In genomic region chr5:36250427-36250826, GRCh38 we compare ENCODE assay signal across 28 cellular contexts. TPM values are rescaled to one million over a fixed set of nuclear protein-coding genes. Genes with fewer than 3 reads are reported as not detected.
DNase-seq lines count a peak whose midpoint lies in the region; ATAC-seq, FAIRE-seq and TF ChIP-seq lines count a peak whose summit lies in the region.
"Had no signal": no experiment of that assay in that cellular context is flagged by ENCODE, and none has a peak within 500 bp of the region (broad histone marks: within the 10 kb centered on the region; RNA-seq: fewer than 3 reads in every experiment).

No MANE protein-coding gene starts in this region.

- H4K91ac ChIP-seq in mesenchymal stem cell (ENCODE audit: low read length), result no peak overlapping the region

- no peaks in the 10 kb centered on the region for H4K20me1 ChIP-seq in PC-3 (ENCODE audit: low read length)
- H4K20me1 ChIP-seq: BLaER1 treated with 17β-estradiol and CSF1 and Interleukin-3, amounts not matched to agents 10 nM and 100 nM had no signal

- H2AFZ ChIP-seq in PC-3 (ENCODE audit: low read length) (no peak overlapping the region), mesenchymal stem cell (ENCODE audit: low read depth, low read length) (no peak overlapping the region)
- H2AFZ ChIP-seq: GM23248 had no signal

- no peak overlapping the region for H3K4me2 ChIP-seq in PC-3 (ENCODE audit: low read length)
- no peak overlapping the region for H3K4me2 ChIP-seq in mesenchymal stem cell (ENCODE audit: low read length, poor library complexity, severe bottlenecking)
- H3K4me2 ChIP-seq: A549; BLaER1 treated with 17β-estradiol and CSF1 and Interleukin-3, amounts not matched to agents 10 nM and 100 nM had no signal

- H3K36me3 ChIP-seq in PC-3 (ENCODE audit: low read depth, low read length) (no peaks in the 10 kb centered on the region), esophagus muscularis mucosa (no peaks in the 10 kb centered on the region), pancreas (no peaks in the 10 kb centered on the region), mesenchymal stem cell (ENCODE audit: control insufficient read depth in 1 of 2, insufficient read depth in 2 of 2, low read depth in 1 of 2, low read length in 2 of 2) (no peaks in the 10 kb centered on the region)
- H3K36me3 ChIP-seq: BE2C; BLaER1 treated with 17β-estradiol and CSF1 and Interleukin-3, amounts not matched to agents 10 nM and 100 nM had no signal

- peak; percentile 42; the same call in 1 of the 2 replicates for ATAC-seq in PC-3
- no peak for ATAC-seq in pancreas
- ATAC-seq in left ventricle myocardium superior, result no peak
- no peak for ATAC-seq in GM21717 (IDR thresholded peaks at IDR 0.05; ENCODE audit: unreplicated experiment)
- ATAC-seq: A549, GM12878, HCT116 had no signal

- no peak overlapping the region for H2BK120ac ChIP-seq in mesenchymal stem cell (ENCODE audit: low read depth, low read length)

- no peak overlapping the region for H3K9ac ChIP-seq in PC-3 (ENCODE audit: low read length)
- H3K9ac ChIP-seq in mesenchymal stem cell (ENCODE audit: low read length), result no peak overlapping the region
- H3K9ac ChIP-seq: BLaER1 treated with 17β-estradiol and CSF1 and Interleukin-3, amounts not matched to agents 10 nM and 100 nM; GM23248 had no signal

- no peak for TF ChIP-seq EP300 in esophagus muscularis mucosa (IDR thresholded peaks at IDR 0.05)

- no peaks in the 10 kb centered on the region for H3F3A ChIP-seq in PC-3 (ENCODE audit: low read length, unreplicated experiment)

- H3K9me2 ChIP-seq in PC-3 (replicated peaks; ENCODE audit: low read length), result no peaks in the 10 kb centered on the region

- no peak overlapping the region for H3K4me3 ChIP-seq in PC-3 (ENCODE audit: low read length)
- H3K4me3 ChIP-seq in esophagus muscularis mucosa, result no peak overlapping the region
- H3K4me3 ChIP-seq in pancreas, result no peak overlapping the region
- H3K4me3 ChIP-seq in mesenchymal stem cell (ENCODE audit: insufficient read depth in 1 of 2, low read depth in 1 of 2, low read length in 2 of 2), result no peak overlapping the region
- H3K4me3 ChIP-seq: A549; BLaER1 treated with 17β-estradiol and CSF1 and Interleukin-3, amounts not matched to agents 10 nM and 100 nM; GM12878; GM23248 had no signal

- no peak overlapping the region for H3K14ac ChIP-seq in mesenchymal stem cell (ENCODE audit: low read length in 2 of 2)

- TF ChIP-seq POLR2A in H54 (IDR thresholded peaks at IDR 0.05; ENCODE audit: low read depth, low read length), result no peak
- TF ChIP-seq POLR2A in esophagus muscularis mucosa (IDR thresholded peaks at IDR 0.05; ENCODE audit: low read depth), result no peak

- no TSS peak for BruUV-seq in PC-3 (replicated peaks; lab: Mats Ljungman, UMichigan)

- DNase-seq in H54 (ENCODE audit: insufficient read length, low spot score), result no peak
- no peak for DNase-seq in PC-3
- no peak for DNase-seq in esophagus muscularis mucosa (ENCODE audit: extremely low spot score)
- DNase-seq in pancreas, result no peak
- DNase-seq in left ventricle myocardium superior, result no peak
- DNase-seq in RCC 7860 (ENCODE audit: low spot score), result no peak
- DNase-seq in mesenchymal stem cell, result no peak
- DNase-seq: 8988T; ACHN; AML-193; BE2C; CD4-positive, alpha-beta T cell; CD8-positive, alpha-beta memory T cell; DMS 273 treated with DMSO at 0.1 percent for 48 hours; DMS79; EL; GDM1; GM23248; H9; HFFc6 had no signal

- no peak overlapping the region for H2AK5ac ChIP-seq in mesenchymal stem cell (ENCODE audit: low read length, severe bottlenecking)

- H3K4me1 ChIP-seq in PC-3 (ENCODE audit: insufficient read depth, low read length), result no peaks in the 10 kb centered on the region
- peaks cover 3 to 47% (median 38%) of the 10 kb centered on the region in 4 donors for H3K4me1 ChIP-seq in esophagus muscularis mucosa
- H3K4me1 ChIP-seq in pancreas, result no peaks in the 10 kb centered on the region
- no peaks in the 10 kb centered on the region for H3K4me1 ChIP-seq in mesenchymal stem cell (ENCODE audit: control insufficient read depth, insufficient read depth, low read depth, low read length)
- H3K4me1 ChIP-seq: A549, BE2C had no signal

- H3K27ac ChIP-seq in PC-3 (ENCODE audit: low read length) (no peak overlapping the region), esophagus muscularis mucosa (replicated peaks in 1 of 4) (peak overlapping the region in 3 of 4 donors; percentile 35 to 72 (median 71)), pancreas (no peak overlapping the region), mesenchymal stem cell (ENCODE audit: low read length, poor library complexity, severe bottlenecking) (no peak overlapping the region)
- H3K27ac ChIP-seq: A549; BLaER1 treated with 17β-estradiol and CSF1 and Interleukin-3, amounts not matched to agents 10 nM and 100 nM; GM23248 had no signal

- FAIRE-seq in H54 (lab: Jason Lieb, UNC), result peak; percentile 27
- peak; percentile 13 for FAIRE-seq in pancreas (lab: Jason Lieb, UNC)
- FAIRE-seq in RCC 7860 (lab: Jason Lieb, UNC), result no peak
- FAIRE-seq: D721Med, GM12878, H1 had no signal

- CTCF ChIA-PET in PC-3 (lab: Charles Lee), result no interaction called here

- no peak overlapping the region for H2BK15ac ChIP-seq in mesenchymal stem cell (ENCODE audit: low read depth, poor library complexity, severe bottlenecking)

- WGBS in esophagus muscularis mucosa, result 64% methylated on average over 4 of the region's 4 CpGs
- WGBS in pancreas, 2 donors, result 67 to 72% methylated on average over 4 of the region's 4 CpGs
- WGBS in mesenchymal stem cell, result 100% methylated on average over 1 of the region's 4 CpGs

- no peak overlapping the region for H3K4ac ChIP-seq in mesenchymal stem cell (ENCODE audit: low read depth in 1 of 2, low read length in 2 of 2)

- H3K18ac ChIP-seq in mesenchymal stem cell (ENCODE audit: low read depth in 1 of 2, low read length in 2 of 2), result no peak overlapping the region

- no peak overlapping the region for H4K8ac ChIP-seq in mesenchymal stem cell (ENCODE audit: low read length)

- H3K27me3 ChIP-seq in PC-3 (ENCODE audit: low read length) (no peaks in the 10 kb centered on the region), esophagus muscularis mucosa (no peaks in the 10 kb centered on the region), pancreas (no peaks in the 10 kb centered on the region), mesenchymal stem cell (ENCODE audit: control insufficient read depth in 1 of 2, insufficient read depth in 1 of 2, low read length in 2 of 2) (no peaks in the 10 kb centered on the region)
- H3K27me3 ChIP-seq: BLaER1 treated with 17β-estradiol and CSF1 and Interleukin-3, amounts not matched to agents 10 nM and 100 nM had no signal

- no peaks in the 10 kb centered on the region for H3K79me1 ChIP-seq in mesenchymal stem cell (replicated peaks; ENCODE audit: low read length, poor library complexity, severe bottlenecking)

- H2BK5ac ChIP-seq in mesenchymal stem cell (ENCODE audit: low read depth, low read length, poor library complexity, severe bottlenecking), result no peak overlapping the region

- H3K9me3 ChIP-seq in PC-3 (ENCODE audit: low read length) (no peaks in the 10 kb centered on the region), esophagus muscularis mucosa (no peaks in the 10 kb centered on the region), pancreas (no peaks in the 10 kb centered on the region), mesenchymal stem cell (ENCODE audit: control insufficient read depth, low read length) (no peaks in the 10 kb centered on the region)
- H3K9me3 ChIP-seq: A549; BE2C; BLaER1 treated with 17β-estradiol and CSF1 and Interleukin-3, amounts not matched to agents 10 nM and 100 nM had no signal

- no peak overlapping the region for H3K23ac ChIP-seq in mesenchymal stem cell (ENCODE audit: low read length in 2 of 2)

- H2BK12ac ChIP-seq in mesenchymal stem cell (ENCODE audit: low read length in 2 of 2), result no peak overlapping the region

- intact Hi-C loops in PC-3 (cut with micrococcal nuclease), result no loop called here
- intact Hi-C loops in esophagus muscularis mucosa (cut with DNase I), result no loop called here
- intact Hi-C loops in pancreas (cut with DNase I), result no loop called here
- intact Hi-C loops in left ventricle myocardium superior (cut with micrococcal nuclease), result no loop called here

- TF ChIP-seq CTCF in PC-3 (conservative IDR thresholded peaks at IDR 0.05; ENCODE audit: low read depth, low read length) (no peak), esophagus muscularis mucosa (IDR thresholded peaks at IDR 0.05) (no peak), pancreas (IDR thresholded peaks at IDR 0.05) (no peak)

- no peaks in the 10 kb centered on the region for H3K79me2 ChIP-seq in PC-3 (ENCODE audit: low read length)

- POLR2A ChIA-PET in PC-3 (lab: Charles Lee; ENCODE audit: unreplicated experiment), result no interaction called here

RNA-seq across cellular contexts. Expression of gene NADK2, which starts 8.7 kb away (rescaled TPM):
- total RNA-seq in PC-3 (2014; rRNA removed) (17.7 and 22.9 TPM in 2 replicates), esophagus muscularis mucosa (10 to 100 TPM; 44.6 to 74.8 (median 59.5) TPM), pancreas (10 to 100 TPM; 25.1 to 34.1 (median 30.5) TPM), left ventricle myocardium superior (41.3 TPM)
- 10 to 100 TPM in 1 of 2 donors, 1 to 10 TPM in 1; 8.6 to 12.0 TPM for polyA plus RNA-seq in pancreas
- 8.1 TPM for polyA plus RNA-seq in mesenchymal stem cell (2013, experiment 1 of 2)
- polyA plus RNA-seq in mesenchymal stem cell (2013, experiment 2 of 2), result 8.3 TPM

RNA-seq across cellular contexts. Expression of gene RANBP3L, which starts 51.3 kb away (rescaled TPM):
- total RNA-seq in PC-3 (2014; rRNA removed) (not detected in 2 replicates), esophagus muscularis mucosa (10 to 100 TPM in 1 of 4 donors, 1 to 10 TPM in 3; 2.2 to 13.7 (median 3.1) TPM), pancreas (under 1 TPM in 4 of 6 donors, not detected in 2; 0.16 to 0.43 (median 0.25) TPM), left ventricle myocardium superior (0.50 TPM)
- under 1 TPM; 0.08 to 0.21 TPM for polyA plus RNA-seq in pancreas
- polyA plus RNA-seq in mesenchymal stem cell (2013, experiment 1 of 2), result 0.25 TPM
- 0.26 TPM for polyA plus RNA-seq in mesenchymal stem cell (2013, experiment 2 of 2)
- total RNA-seq: CD4-positive, alpha-beta T cell; CD8-positive, alpha-beta memory T cell; GM23248; H1; H9; HFFc6 had no signal
- polyA plus RNA-seq: A549; CD14-positive monocyte; CD8-positive, alpha-beta memory T cell; GM23248; H1 had no signal

Comparison
In these comparisons a context has a peak if more than half of its experiments do, and no peak if none do; other contexts are left out.
1. H3K27ac ChIP-seq: peak in esophagus muscularis mucosa (3 of 4); none in PC-3 (single experiment), pancreas (0 of 4) and mesenchymal stem cell (single experiment).